Comparison of ENCODE assay signal across 17 cellular contexts in the genomic region with DNA sequence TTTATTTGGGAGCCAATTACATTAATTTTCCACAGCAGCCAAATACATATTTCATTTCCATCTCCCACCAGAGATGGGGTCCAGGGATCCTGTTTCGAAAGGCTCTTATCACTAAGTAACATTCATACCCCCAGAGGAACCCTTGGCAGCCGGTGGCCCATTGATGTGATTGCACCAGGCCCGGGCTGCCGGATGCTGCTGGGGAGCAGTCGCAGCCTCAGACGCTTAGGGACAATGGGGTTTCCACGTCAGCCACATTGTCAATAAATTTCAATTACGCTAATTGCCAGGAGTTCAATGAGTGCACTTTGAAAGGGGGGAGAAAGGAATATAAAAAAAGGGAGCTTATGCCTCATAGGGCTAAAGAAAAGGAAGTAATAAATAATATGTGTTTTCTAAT.
"Had no signal": no experiment of that assay in that cellular context is flagged by ENCODE, and none has a peak within 500 bp of the region (broad histone marks: within the 10 kb centered on the region; RNA-seq: fewer than 3 reads in every experiment).

No MANE protein-coding gene starts in this region.

- H3K27ac ChIP-seq: body of pancreas, ovary, psoas muscle, transverse colon, vagina had no signal

- H3K27ac Mint-ChIP-seq: activated B cell treated with CpG ODN at 0.5 μM for 24 hours; activated CD4-positive, alpha-beta memory T cell treated with anti-CD3 and anti-CD28 coated beads, Interleukin-2, amount 10 ng/mL, durations not matched to agents 7 days and 5 days; activated CD8-positive, alpha-beta memory T cell treated with anti-CD3 and anti-CD28 coated beads, Interleukin-2, amount 10 ng/mL, durations not matched to agents 7 days and 5 days; activated naive CD8-positive, alpha-beta T cell treated with anti-CD3 and anti-CD28 coated beads for 36 hours had no signal

- H3K4me3 Mint-ChIP-seq: activated B cell treated with CpG ODN at 0.5 μM for 24 hours; activated CD4-positive, alpha-beta memory T cell treated with anti-CD3 and anti-CD28 coated beads, Interleukin-2, amount 10 ng/mL, durations not matched to agents 7 days and 5 days; activated CD8-positive, alpha-beta memory T cell treated with anti-CD3 and anti-CD28 coated beads, Interleukin-2, amount 10 ng/mL, durations not matched to agents 7 days and 5 days; activated naive CD8-positive, alpha-beta T cell treated with anti-CD3 and anti-CD28 coated beads for 36 hours had no signal

- H3K36me3 ChIP-seq: ovary, transverse colon, vagina had no signal

- H3K4me1 ChIP-seq: body of pancreas, psoas muscle, transverse colon, vagina had no signal

- H3K4me1 Mint-ChIP-seq: activated B cell treated with CpG ODN at 0.5 μM for 24 hours; activated CD4-positive, alpha-beta memory T cell treated with anti-CD3 and anti-CD28 coated beads, Interleukin-2, amount 10 ng/mL, durations not matched to agents 7 days and 5 days; activated CD8-positive, alpha-beta memory T cell treated with anti-CD3 and anti-CD28 coated beads, Interleukin-2, amount 10 ng/mL, durations not matched to agents 7 days and 5 days; activated naive CD8-positive, alpha-beta T cell treated with anti-CD3 and anti-CD28 coated beads for 36 hours had no signal

- H3K27me3 ChIP-seq: body of pancreas, ovary, transverse colon, vagina had no signal

- H3K4me3 ChIP-seq: body of pancreas, ovary, psoas muscle, transverse colon, vagina had no signal

- ATAC-seq: activated CD8-positive, alpha-beta memory T cell treated with anti-CD3 and anti-CD28 coated beads, Interleukin-2, amount 10 ng/mL, durations not matched to agents 7 days and 5 days; body of pancreas; left ventricle myocardium superior; psoas muscle; right cardiac atrium; stimulated activated naive CD8-positive, alpha-beta T cell treated with anti-CD3 and anti-CD28 coated beads, Interleukin-15, Interleukin-2, amounts not matched to agents 100 U/mL and 50 U/mL, for 24 hours had no signal

- DNase-seq: activated B cell treated with CpG ODN at 0.5 μM for 24 hours; activated CD4-positive, alpha-beta memory T cell treated with anti-CD3 and anti-CD28 coated beads, Interleukin-2, amount 10 ng/mL, durations not matched to agents 7 days and 5 days; activated CD4-positive, alpha-beta T cell treated with anti-CD3 and anti-CD28 coated beads for 4 hours; activated CD8-positive, alpha-beta memory T cell treated with anti-CD3 and anti-CD28 coated beads, Interleukin-2, amount 10 ng/mL, durations not matched to agents 7 days and 5 days; activated naive CD4-positive, alpha-beta T cell; activated naive CD8-positive, alpha-beta T cell treated with anti-CD3 and anti-CD28 coated beads for 36 hours; amniotic stem cell; body of pancreas; dermis blood vessel endothelial cell; effector memory CD4-positive, alpha-beta T cell; left ventricle myocardium superior; ovary; psoas muscle; right cardiac atrium; stimulated activated naive CD8-positive, alpha-beta T cell treated with anti-CD3 and anti-CD28 coated beads, Interleukin-15, Interleukin-2, amounts not matched to agents 100 U/mL and 50 U/mL, for 24 hours; transverse colon had no signal

- H3K9me3 ChIP-seq: body of pancreas, ovary, psoas muscle, transverse colon, vagina had no signal

- H3K27me3 Mint-ChIP-seq: activated B cell treated with CpG ODN at 0.5 μM for 24 hours; activated CD4-positive, alpha-beta memory T cell treated with anti-CD3 and anti-CD28 coated beads, Interleukin-2, amount 10 ng/mL, durations not matched to agents 7 days and 5 days; activated CD8-positive, alpha-beta memory T cell treated with anti-CD3 and anti-CD28 coated beads, Interleukin-2, amount 10 ng/mL, durations not matched to agents 7 days and 5 days; activated naive CD8-positive, alpha-beta T cell treated with anti-CD3 and anti-CD28 coated beads for 36 hours had no signal

- H3K36me3 Mint-ChIP-seq: activated CD8-positive, alpha-beta memory T cell treated with anti-CD3 and anti-CD28 coated beads, Interleukin-2, amount 10 ng/mL, durations not matched to agents 7 days and 5 days; activated naive CD8-positive, alpha-beta T cell treated with anti-CD3 and anti-CD28 coated beads for 36 hours had no signal
